14 cellular contexts compared by ENCODE assay signal in genomic region chr5:59609501-59610265, GRCh38.
DNase-seq lines count a peak whose midpoint lies in the region; ATAC-seq and TF ChIP-seq lines count a peak whose summit lies in the region.
"Had no signal": no experiment of that assay in that cellular context is flagged by ENCODE, and none has a peak within 500 bp of the region (broad histone marks: within the 10 kb centered on the region; RNA-seq: fewer than 3 reads in every experiment).

No MANE protein-coding gene starts in this region.

- H3K4me3 ChIP-seq in right lobe of liver: no peak overlapping the region
- H3K4me3 ChIP-seq in foreskin fibroblast (ENCODE audit: low read depth in 1 of 2, low read length in 2 of 2): no peak overlapping the region
- no peak overlapping the region for H3K4me3 ChIP-seq in tibial artery

- WGBS in right lobe of liver (ENCODE audit: insufficient coverage, low coverage, low lambda C conversion rate, missing lambda C conversion rate): 35% methylated on average over 4 of the region's 4 CpGs

- TF ChIP-seq POLR2A in right lobe of liver (IDR thresholded peaks at IDR 0.05): no peak

- H3K36me3 ChIP-seq in right lobe of liver (no peaks in the 10 kb centered on the region), tibial artery (no peaks in the 10 kb centered on the region)
- H3K36me3 ChIP-seq: brain microvascular endothelial cell had no signal

- H3K27ac ChIP-seq in right lobe of liver: no peak overlapping the region
- no peak overlapping the region for H3K27ac ChIP-seq in tibial artery
- H3K27ac ChIP-seq: brain microvascular endothelial cell had no signal

- no peak for TF ChIP-seq CTCF in right lobe of liver (IDR thresholded peaks at IDR 0.05)
- no peak for TF ChIP-seq CTCF in foreskin fibroblast (IDR thresholded peaks at IDR 0.05; ENCODE audit: low read depth, low read length)
- TF ChIP-seq CTCF in tibial artery (IDR thresholded peaks at IDR 0.05): no peak

- peak; percentile 22 for DNase-seq in activated CD4-positive, alpha-beta T cell treated with anti-CD3 and anti-CD28 coated beads for 48 hours
- DNase-seq in activated CD4-positive, alpha-beta T cell treated with anti-CD3 and anti-CD28 coated beads for 1 hour: no peak
- peak; percentile 40 for DNase-seq in KBM-7
- DNase-seq in right lobe of liver: no peak
- no peak for DNase-seq in foreskin fibroblast
- DNase-seq in tibial artery: no peak
- DNase-seq: activated naive CD4-positive, alpha-beta T cell; mammary epithelial cell; NCI-H2029 treated with DMSO at 0.1 percent for 48 hours; NCI-H524; T1000 had no signal

- intact Hi-C loops in right lobe of liver (cut with DNase I) (no loop called here), tibial artery (cut with DNase I; ENCODE audit: low total_unique reads) (no loop called here)

- H3K4me1 ChIP-seq in right lobe of liver (no peaks in the 10 kb centered on the region), tibial artery (peaks cover 0 to 12% (median 0%) of the 10 kb centered on the region in 4 donors)

- no peaks in the 10 kb centered on the region for H3K9me3 ChIP-seq in right lobe of liver
- no peaks in the 10 kb centered on the region for H3K9me3 ChIP-seq in tibial artery

- ATAC-seq in GM19351 (IDR thresholded peaks at IDR 0.05; ENCODE audit: unreplicated experiment) (peak; percentile 41), right lobe of liver (peak; percentile 64 to 84 (median 75)), GM18861 (IDR thresholded peaks at IDR 0.05; ENCODE audit: unreplicated experiment) (no peak)

- H3K27me3 ChIP-seq in right lobe of liver: no peaks in the 10 kb centered on the region
- no peaks in the 10 kb centered on the region for H3K27me3 ChIP-seq in tibial artery
- H3K27me3 ChIP-seq: brain microvascular endothelial cell had no signal

- in situ Hi-C loops in KBM-7 (cut with MboI; ENCODE audit: low pct_unique_long_range_greater_than_20kb, low sequenced_read_pairs): no loop called here

Comparison
In these comparisons a context has a peak if more than half of its experiments do, and no peak if none do; other contexts are left out.
1. DNase-seq: peak in activated CD4-positive, alpha-beta T cell treated with anti-CD3 and anti-CD28 coated beads for 48 hours (single experiment) and KBM-7 (single experiment); none in activated CD4-positive, alpha-beta T cell treated with anti-CD3 and anti-CD28 coated beads for 1 hour (single experiment), right lobe of liver (0 of 3), foreskin fibroblast (0 of 2) and tibial artery (0 of 2).